Comparison of ENCODE assay signal across 23 cellular contexts in the genomic region with DNA sequence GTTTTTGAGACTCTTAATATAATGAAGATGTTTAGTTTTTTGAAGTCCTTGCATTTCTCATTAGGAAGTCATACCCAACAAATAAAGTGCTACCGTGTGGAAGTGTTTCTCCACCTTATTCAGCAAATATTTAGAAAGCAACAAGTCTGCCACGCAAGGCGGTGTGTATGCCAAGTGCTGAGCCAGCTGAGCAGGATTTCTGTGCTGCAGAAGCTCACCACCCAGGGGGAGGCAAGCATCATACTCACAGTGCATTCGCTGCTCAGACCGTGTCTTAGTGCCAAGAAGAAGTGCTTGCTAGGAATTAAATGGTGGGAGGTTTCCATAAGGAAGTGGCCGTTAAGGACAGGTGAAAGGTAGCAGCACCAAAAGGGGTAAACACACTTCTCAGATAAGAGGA.
DNase-seq lines count a peak whose midpoint lies in the region; ATAC-seq and TF ChIP-seq lines count a peak whose summit lies in the region.
"Had no signal": no experiment of that assay in that cellular context is flagged by ENCODE, and none has a peak within 500 bp of the region (broad histone marks: within the 10 kb centered on the region; RNA-seq: fewer than 3 reads in every experiment).

No MANE protein-coding gene starts in this region.

- peaks cover 0 to 11% of the 10 kb centered on the region in 2 donors for H3K9me3 ChIP-seq in lung (ENCODE audit: control insufficient read depth in 2 of 2, insufficient read depth in 1 of 2, low read length in 1 of 2)
- H3K9me3 ChIP-seq in BE2C: no peaks in the 10 kb centered on the region

- H3K4me1 ChIP-seq in lung (ENCODE audit: control insufficient read depth in 2 of 2, insufficient read depth in 2 of 2, low read length in 2 of 2) (peaks cover 0 to 2% of the 10 kb centered on the region in 2 donors), BE2C (no peaks in the 10 kb centered on the region)
- H3K4me1 ChIP-seq: BLaER1 treated with 17β-estradiol and CSF1 and Interleukin-3, amounts not matched to agents 10 nM and 100 nM had no signal

- 75 to 86% methylated on average over 6 of the region's 6 CpGs for WGBS in lung, 2 donors

- peaks cover 0 to 4% of the 10 kb centered on the region in 2 donors for H3K36me3 ChIP-seq in lung (ENCODE audit: control insufficient read depth in 2 of 2, insufficient read depth in 2 of 2, low read length in 2 of 2)
- no peaks in the 10 kb centered on the region for H3K36me3 ChIP-seq in BE2C

- H3K4me3 Mint-ChIP-seq in activated CD4-positive, alpha-beta T cell treated with anti-CD3 and anti-CD28 coated beads, Interleukin-2, amount 10 ng/mL, durations not matched to agents 24 days and 14 days: no peak overlapping the region
- H3K4me3 Mint-ChIP-seq: CD4-positive, alpha-beta memory T cell had no signal

- H3K27me3 Mint-ChIP-seq in activated CD4-positive, alpha-beta T cell treated with anti-CD3 and anti-CD28 coated beads, Interleukin-2, amount 10 ng/mL, durations not matched to agents 24 days and 14 days: no peaks in the 10 kb centered on the region

- intact Hi-C loops in activated CD4-positive, alpha-beta T cell treated with anti-CD3 and anti-CD28 coated beads, Interleukin-2, amount 10 ng/mL, durations not matched to agents 24 days and 14 days (cut with micrococcal nuclease): no loop called here

- H3K4me3 ChIP-seq in LNCaP clone FGC (ENCODE audit: low read depth, low read length) (no peak overlapping the region), lung (no peak overlapping the region), BE2C (ENCODE audit: low read depth, low read length) (no peak overlapping the region)
- H3K4me3 ChIP-seq: BLaER1 treated with 17β-estradiol and CSF1 and Interleukin-3, amounts not matched to agents 10 nM and 100 nM had no signal

- no peak overlapping the region for H3K27ac Mint-ChIP-seq in activated CD4-positive, alpha-beta T cell treated with anti-CD3 and anti-CD28 coated beads, Interleukin-2, amount 10 ng/mL, durations not matched to agents 24 days and 14 days
- H3K27ac Mint-ChIP-seq: CD4-positive, alpha-beta memory T cell had no signal

- ATAC-seq in lung (ENCODE audit: insufficient read depth, low FRiP score) (no peak), HG03520 (IDR thresholded peaks at IDR 0.05; ENCODE audit: unreplicated experiment) (no peak)
- ATAC-seq: HCT116 had no signal

- TF ChIP-seq CTCF in LNCaP clone FGC (IDR thresholded peaks at IDR 0.05; ENCODE audit: control insufficient read depth, extremely low read depth, insufficient read depth): no peak
- TF ChIP-seq CTCF in lung (IDR thresholded peaks at IDR 0.05; ENCODE audit: control extremely low read depth, extremely low read depth): no peak
- no peak for TF ChIP-seq CTCF in BE2C (IDR thresholded peaks at IDR 0.05; ENCODE audit: low read depth, low read length)

- H3K36me3 Mint-ChIP-seq in activated CD4-positive, alpha-beta T cell treated with anti-CD3 and anti-CD28 coated beads, Interleukin-2, amount 10 ng/mL, durations not matched to agents 24 days and 14 days (ENCODE audit: low read depth): no peaks in the 10 kb centered on the region

- H3K27me3 ChIP-seq in lung (ENCODE audit: control insufficient read depth, insufficient read depth) (no peaks in the 10 kb centered on the region), BE2C (no peaks in the 10 kb centered on the region)
- H3K27me3 ChIP-seq: BLaER1 treated with 17β-estradiol and CSF1 and Interleukin-3, amounts not matched to agents 10 nM and 100 nM had no signal

- no peaks in the 10 kb centered on the region for H3K4me1 Mint-ChIP-seq in activated CD4-positive, alpha-beta T cell treated with anti-CD3 and anti-CD28 coated beads, Interleukin-2, amount 10 ng/mL, durations not matched to agents 24 days and 14 days
- H3K4me1 Mint-ChIP-seq: CD4-positive, alpha-beta memory T cell had no signal

- H3K27ac ChIP-seq in lung (ENCODE audit: low read depth in 1 of 2, low read length in 1 of 2): no peak overlapping the region
- H3K27ac ChIP-seq: BLaER1 treated with 17β-estradiol and CSF1 and Interleukin-3, amounts not matched to agents 10 nM and 100 nM; RWPE1 had no signal

- H3K9me3 Mint-ChIP-seq in activated CD4-positive, alpha-beta T cell treated with anti-CD3 and anti-CD28 coated beads, Interleukin-2, amount 10 ng/mL, durations not matched to agents 24 days and 14 days: peaks cover 8% of the 10 kb centered on the region

- DNase-seq in activated CD4-positive, alpha-beta T cell treated with anti-CD3 and anti-CD28 coated beads, Interleukin-2, amount 10 ng/mL, durations not matched to agents 24 days and 14 days: peak; percentile 12
- DNase-seq in activated CD4-positive, alpha-beta T cell treated with anti-CD3 and anti-CD28 coated beads, Interleukin-2, amount 50 U/mL, for 4 hours: no peak
- peak; percentile 91 for DNase-seq in LNCaP clone FGC (ENCODE audit: low read depth)
- DNase-seq in lung (ENCODE audit: low spot score): peak; percentile 47
- DNase-seq in NCI-H187 (lab: John Stamatoyannopoulos, UW): no peak
- DNase-seq in BE2C: no peak
- DNase-seq: 8988T; CD4-positive, alpha-beta memory T cell; COR-L47; GF-D8; Karpas-422; MV-4-11; NCI-H1105; NCI-H146; NCI-H2029; NCI-H226; NCI-H510A; NCI-H69; SHP77 had no signal

Comparison
In these comparisons a context has a peak if more than half of its experiments do, and no peak if none do; other contexts are left out.
1. DNase-seq: peak in activated CD4-positive, alpha-beta T cell treated with anti-CD3 and anti-CD28 coated beads, Interleukin-2, amount 10 ng/mL, durations not matched to agents 24 days and 14 days (single experiment), LNCaP clone FGC (single experiment) and lung (single experiment); none in activated CD4-positive, alpha-beta T cell treated with anti-CD3 and anti-CD28 coated beads, Interleukin-2, amount 50 U/mL, for 4 hours (0 of 2), NCI-H187 (0 of 2) and BE2C (single experiment).